1 cellular context compared by ENCODE assay signal in genomic region chr16:48385272-48385953, GRCh38.
A peak's percentile ranks its signal among the peaks of the same experiment; 100 is the strongest.
TF ChIP-seq lines count a peak whose summit lies in the region.

A gene with protein sequence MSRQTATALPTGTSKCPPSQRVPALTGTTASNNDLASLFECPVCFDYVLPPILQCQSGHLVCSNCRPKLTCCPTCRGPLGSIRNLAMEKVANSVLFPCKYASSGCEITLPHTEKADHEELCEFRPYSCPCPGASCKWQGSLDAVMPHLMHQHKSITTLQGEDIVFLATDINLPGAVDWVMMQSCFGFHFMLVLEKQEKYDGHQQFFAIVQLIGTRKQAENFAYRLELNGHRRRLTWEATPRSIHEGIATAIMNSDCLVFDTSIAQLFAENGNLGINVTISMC (minus strand): TSS chr16:48385413. CDS start chr16:48362428, 22,985 bp downstream.

TF ChIP-seq in HepG2, 621 proteins besides CTCF, POLR2A, EP300 and RAD21 (continued from another document):
- TF ChIP-seq LCORL (IDR thresholded peaks at IDR 0.05) (no peak), LCORL (CRISPR knock-in tag; IDR thresholded peaks at IDR 0.05) (peak; percentile 55), KLF15 (CRISPR knock-in tag; IDR thresholded peaks at IDR 0.05; ENCODE audit: borderline replicate concordance) (peak; percentile 81; the same call in 1 of the 2 replicates), ZNF7 (CRISPR knock-in tag; IDR thresholded peaks at IDR 0.05) (no peak; the same call in 1 of the 2 replicates), ZNF83 (CRISPR knock-in tag; IDR thresholded peaks at IDR 0.05; ENCODE audit: borderline replicate concordance) (no peak), CHD4 (IDR thresholded peaks at IDR 0.05; ENCODE audit: borderline replicate concordance, low read length) (no peak)
